ENCODE assay signal across 1 cellular context in the genomic region with DNA sequence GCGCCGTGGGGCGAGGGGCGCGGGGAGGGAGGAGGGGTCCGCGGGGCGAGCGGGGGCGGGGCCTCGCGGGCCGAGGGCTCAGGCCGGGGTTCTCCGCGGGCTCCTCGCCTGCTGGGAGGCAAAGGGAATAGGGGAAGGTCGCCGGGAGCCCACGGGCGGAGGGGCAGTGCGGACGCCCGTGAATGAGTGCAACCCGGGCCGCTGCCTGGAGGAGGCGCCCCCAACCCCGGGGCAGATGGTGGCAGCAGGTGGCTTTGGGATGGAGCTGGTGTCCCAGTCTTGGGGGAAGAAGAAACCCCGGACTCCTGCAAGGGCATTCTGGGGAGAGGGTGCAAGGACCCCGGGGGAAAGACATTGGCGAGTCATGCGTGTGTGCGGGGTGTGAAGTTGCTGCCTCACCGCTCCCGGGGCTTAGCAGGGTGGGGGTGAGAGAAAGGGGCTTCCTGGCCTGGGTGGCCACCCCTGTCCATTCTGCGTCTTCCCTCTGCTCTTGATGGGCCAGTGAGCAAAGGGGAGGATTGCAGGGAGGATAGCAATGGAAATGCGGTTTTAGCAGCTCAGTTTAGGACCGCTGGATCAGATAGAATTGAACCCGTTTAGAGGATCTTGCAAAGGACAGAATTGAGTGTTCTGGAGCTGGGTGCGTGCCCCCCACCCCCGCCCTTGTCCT.
TF ChIP-seq lines count a peak whose summit lies in the region.

No MANE protein-coding gene starts in this region.

TF ChIP-seq in H1, 55 proteins besides CTCF, POLR2A, EP300 and RAD21 (continued from another document):
- 0 out of 4 replicates have a peak, but pooled peaks of 1 of the 2 experiments have one; percentile 10 for TF ChIP-seq SIN3A (conservative IDR thresholded peaks at IDR 0.05 in 1 of 2, IDR thresholded peaks at IDR 0.05 in 1 of 2; ENCODE audit: low read depth in 1 of 2, low read length in 2 of 2)
